In genomic region chr11:130428692-130429681, GRCh38 we compare ENCODE assay signal across 10 cellular contexts. TPM values are rescaled to one million over a fixed set of nuclear protein-coding genes. Genes with fewer than 3 reads are reported as not detected.
A peak's percentile ranks its signal among the peaks of the same experiment; 100 is the strongest.
DNase-seq lines count a peak whose midpoint lies in the region; ATAC-seq, FAIRE-seq and TF ChIP-seq lines count a peak whose summit lies in the region.
"Had no signal": no experiment of that assay in that cellular context is flagged by ENCODE, and none has a peak within 500 bp of the region (broad histone marks: within the 10 kb centered on the region; RNA-seq: fewer than 3 reads in every experiment).

No MANE protein-coding gene starts in this region.

- peak overlapping the region; percentile 93 for H3K4me2 ChIP-seq in hepatocyte

- H3K36me3 ChIP-seq in HEK293 (ENCODE audit: control insufficient read depth in 2 of 2, insufficient read depth in 1 of 2, low read length in 2 of 2) (no peaks in the 10 kb centered on the region), hepatocyte (replicated peaks; ENCODE audit: insufficient read depth, low read depth) (no peaks in the 10 kb centered on the region), skeletal muscle tissue (ENCODE audit: control insufficient read depth in 3 of 3, insufficient read depth in 3 of 3, low read length in 3 of 3) (no peaks in the 10 kb centered on the region)

- WGBS in hepatocyte (ENCODE audit: low lambda C conversion rate, missing lambda C conversion rate) = 19% methylated on average over 19 of the region's 19 CpGs

- POLR2A ChIA-PET in HEK293 (lab: Yijun Ruan, JAX) = no interaction called here
- POLR2A ChIA-PET in activated B cell treated with CpG ODN at 0.5 μM for 24 hours (lab: Charles Lee) = no interaction called here

- H2AFZ ChIP-seq in hepatocyte = no peak overlapping the region

- TF ChIP-seq CTCF in HEK293 (tag by site-specific recombination; IDR thresholded peaks at IDR 0.05) = no peak
- no peak for TF ChIP-seq CTCF in activated B cell treated with CpG ODN at 0.5 μM for 24 hours (IDR thresholded peaks at IDR 0.05)
- TF ChIP-seq CTCF in hepatocyte (IDR thresholded peaks at IDR 0.05; ENCODE audit: poor library complexity) = no peak

- H3K4me3 ChIP-seq in HEK293 (ENCODE audit: low read depth, low read length) (peak overlapping the region; percentile 25), hepatocyte (no peak overlapping the region), skeletal muscle tissue (ENCODE audit: low read length in 3 of 3) (peak overlapping the region; percentile 45 to 54 (median 49))

- H3K27ac ChIP-seq in HEK293 (ENCODE audit: extremely low read depth, low read depth, low read length) (no peak overlapping the region), hepatocyte (no peak overlapping the region), skeletal muscle tissue (ENCODE audit: low read depth, low read length) (no peak overlapping the region)

- no peak overlapping the region for H3K27ac Mint-ChIP-seq in activated B cell treated with CpG ODN at 0.5 μM for 24 hours

- no peak for ATAC-seq in activated B cell treated with CpG ODN at 0.5 μM for 24 hours (ENCODE audit: low read depth)

- H3K9me3 Mint-ChIP-seq in activated B cell treated with CpG ODN at 0.5 μM for 24 hours = no peaks in the 10 kb centered on the region

- FAIRE-seq in GM19239 (lab: Jason Lieb, UNC) = no peak
- FAIRE-seq: TTC549 had no signal

- H3K27me3 ChIP-seq in hepatocyte (peaks cover 63% of the 10 kb centered on the region), skeletal muscle tissue (ENCODE audit: control insufficient read depth in 3 of 3, insufficient read depth in 3 of 3, low read length in 3 of 3) (peaks cover 36 to 48% (median 39%) of the 10 kb centered on the region in 3 donors)

- intact Hi-C loops in activated B cell treated with CpG ODN at 0.5 μM for 24 hours (cut with micrococcal nuclease) = no loop called here

- H3K4me1 ChIP-seq in HEK293 (ENCODE audit: control insufficient read depth, insufficient read depth, low read length) = no peaks in the 10 kb centered on the region; the same call in 1 of the 2 replicates
- peaks cover 11% of the 10 kb centered on the region for H3K4me1 ChIP-seq in hepatocyte (ENCODE audit: insufficient read depth)
- peaks cover 11 to 23% (median 15%) of the 10 kb centered on the region in 3 donors for H3K4me1 ChIP-seq in skeletal muscle tissue (ENCODE audit: control insufficient read depth in 3 of 3, insufficient read depth in 3 of 3, low read length in 3 of 3)

- DNase-seq in activated B cell treated with CpG ODN at 0.5 μM for 24 hours (no peak), hepatocyte (ENCODE audit: low spot score) (no peak), GDM1 (lab: John Stamatoyannopoulos, UW) (no peak), GM19239 (ENCODE audit: insufficient read length, low spot score) (no peak)
- DNase-seq in stimulated activated CD4-positive, alpha-beta T cell treated with anti-CD3 and anti-CD28 coated beads, Interleukin-1b, Interleukin-23, amount 100 ng/mL, for 48 hours = no peak
- DNase-seq: NCI-H1694, occipital lobe had no signal

- peak overlapping the region in 1 of 3 donors; percentile 40 for H3K9ac ChIP-seq in skeletal muscle tissue (ENCODE audit: low read depth in 1 of 3, low read length in 3 of 3)

- peak overlapping the region; percentile 33 for H3K4me3 Mint-ChIP-seq in activated B cell treated with CpG ODN at 0.5 μM for 24 hours

- peaks cover 53% of the 10 kb centered on the region for H3K27me3 Mint-ChIP-seq in activated B cell treated with CpG ODN at 0.5 μM for 24 hours

- H3K9me3 ChIP-seq in HEK293 (ENCODE audit: control insufficient read depth, insufficient read depth, low read depth, low read length) = no peaks in the 10 kb centered on the region
- no peaks in the 10 kb centered on the region for H3K9me3 ChIP-seq in hepatocyte (ENCODE audit: low read depth)
- H3K9me3 ChIP-seq in skeletal muscle tissue (ENCODE audit: control insufficient read depth in 3 of 3, low read length in 3 of 3) = no peaks in the 10 kb centered on the region

- no peaks in the 10 kb centered on the region for H3K9me2 ChIP-seq in hepatocyte (replicated peaks; ENCODE audit: insufficient read depth)

- H4K20me1 ChIP-seq in hepatocyte (ENCODE audit: insufficient read depth, poor library complexity, severe bottlenecking) = no peaks in the 10 kb centered on the region

- H3K4me1 Mint-ChIP-seq in activated B cell treated with CpG ODN at 0.5 μM for 24 hours = peaks cover 16% of the 10 kb centered on the region

- CTCF ChIA-PET in HEK293 (lab: Yijun Ruan, JAX) = interaction anchor here (0.6 to 11.6 kb wide), 10 partner anchors 11 to 465 kb away, joined by 3 to 408 read pairs (median 5); no protein-coding TSS in a partner anchor
- CTCF ChIA-PET in activated B cell treated with CpG ODN at 0.5 μM for 24 hours (lab: Charles Lee) = interaction anchor here (1.6 kb wide), 1 partner anchor 433 kb away, joined by 3 read pairs; no protein-coding TSS in a partner anchor

- H3K36me3 Mint-ChIP-seq in activated B cell treated with CpG ODN at 0.5 μM for 24 hours (ENCODE audit: low read depth) = no peaks in the 10 kb centered on the region

- no peaks in the 10 kb centered on the region for H3K79me2 ChIP-seq in hepatocyte

TF ChIP-seq in HEK293, 187 proteins besides CTCF, POLR2A, EP300 and RAD21:
- TF ChIP-seq ZNF335 (tag by site-specific recombination; conservative IDR thresholded peaks at IDR 0.05) = peak; percentile 64
- TF ChIP-seq ZSCAN18 (tag by site-specific recombination; IDR thresholded peaks at IDR 0.05) = no peak
TF ChIP-seq in HEK293: peak in this region for 1.

RNA-seq across cellular contexts. Expression of gene ADAMTS8, which starts 0.6 kb away (rescaled TPM):
- total RNA-seq in activated B cell treated with CpG ODN at 0.5 μM for 24 hours (not detected in 2 replicates), hepatocyte (1.9 and 2.3 TPM in 2 replicates), skeletal muscle tissue (5.7 TPM)
- 1.2 and 1.7 TPM in 2 replicates for polyA plus RNA-seq in hepatocyte

RNA-seq across cellular contexts. Expression of gene ADAMTS15, which starts 19.5 kb away (rescaled TPM):
- total RNA-seq in activated B cell treated with CpG ODN at 0.5 μM for 24 hours (not detected in 2 replicates), hepatocyte (10.1 and 14.6 TPM in 2 replicates), skeletal muscle tissue (15.7 TPM)
- polyA plus RNA-seq in hepatocyte = 4.5 and 5.4 TPM in 2 replicates

Comparison
In these comparisons a context has a peak if more than half of its experiments do, and no peak if none do; other contexts are left out.
1. RNA of gene ADAMTS15, which starts 19.5 kb away (total RNA-seq): 15.7 TPM in skeletal muscle tissue (single experiment) and 10.1 to 14.6 TPM in hepatocyte; not detected in activated B cell treated with CpG ODN at 0.5 μM for 24 hours; every median in the first group is over 10 times any median in the second.